8 cellular contexts compared by ENCODE assay signal in genomic region chr9:70806872-70807271, GRCh38.
"Had no signal": no experiment of that assay in that cellular context is flagged by ENCODE, and none has a peak within 500 bp of the region (broad histone marks: within the 10 kb centered on the region; RNA-seq: fewer than 3 reads in every experiment).

No MANE protein-coding gene starts in this region.

- FAIRE-seq: H54 had no signal

- H3K9ac ChIP-seq: GM23248 had no signal

- H3K27ac ChIP-seq: GM23248, HL-60 had no signal

- H2AFZ ChIP-seq: GM23248 had no signal

- H3K4me3 ChIP-seq: GM23248 had no signal

- DNase-seq: GM23248, GOT3, H9, HCEC 1CT, Kasumi-1, KG1 had no signal
